Comparison of ENCODE assay signal across 12 cellular contexts in genomic region chr17:34798581-34798980, GRCh38.
"Had no signal": no experiment of that assay in that cellular context is flagged by ENCODE, and none has a peak within 500 bp of the region (broad histone marks: within the 10 kb centered on the region; RNA-seq: fewer than 3 reads in every experiment).

No MANE protein-coding gene starts in this region.

- H3K27ac ChIP-seq: brain microvascular endothelial cell, prostate gland, transverse colon had no signal

- H3K4me1 ChIP-seq: prostate gland, transverse colon had no signal

- H3K27me3 ChIP-seq: brain microvascular endothelial cell, transverse colon had no signal

- H3K9me3 ChIP-seq: prostate gland, transverse colon had no signal

- H3K36me3 ChIP-seq: brain microvascular endothelial cell, prostate gland, transverse colon had no signal

- ATAC-seq: activated T-cell treated with anti-CD3 and anti-CD28 coated beads, Interleukin-2, amount 50 U/mL, for 72 hours; effector memory CD8-positive, alpha-beta T cell had no signal

- H3K4me3 ChIP-seq: prostate gland, transverse colon had no signal

- DNase-seq: activated CD4-positive, alpha-beta T cell treated with anti-CD3 and anti-CD28 coated beads, Interleukin-2, amount 50 U/mL, for 48 hours; activated CD4-positive, CD25-positive, alpha-beta regulatory T cell treated with anti-CD3 and anti-CD28 coated beads, Interleukin-2, amount 50 U/mL, for 72 hours; activated gamma-delta T cell treated with Interleukin-2 at 50 U/mL for 16 hours; activated naive CD8-positive, alpha-beta T cell treated with anti-CD3 and anti-CD28 coated beads for 36 hours; activated T-cell treated with anti-CD3 and anti-CD28 coated beads, Interleukin-2, amount 50 U/mL, for 72 hours; brain microvascular endothelial cell; effector memory CD8-positive, alpha-beta T cell; stimulated activated CD4-positive, alpha-beta T cell treated with anti-CD3 and anti-CD28 coated beads, Interleukin-12 subunit alpha, Interleukin-12 subunit beta, amount 100 ng/mL, for 4 hours; stimulated activated naive CD4-positive, alpha-beta T cell; substantia nigra; transverse colon had no signal
